ENCODE assay signal across 11 cellular contexts in genomic region chr16:78480588-78480987, GRCh38.
"Had no signal": no experiment of that assay in that cellular context is flagged by ENCODE, and none has a peak within 500 bp of the region (broad histone marks: within the 10 kb centered on the region; RNA-seq: fewer than 3 reads in every experiment).

No MANE protein-coding gene starts in this region.

- H3K4me3 ChIP-seq: GM23248, GM23338, HAP-1 had no signal

- H3K27ac ChIP-seq: GM23248 had no signal

- DNase-seq: GM23248, GOT3, H7, H9, HCEC 1CT, HFFc6 had no signal

- H3K4me1 ChIP-seq: HAP-1 had no signal

- H2AFZ ChIP-seq: GM23248, GM23338 had no signal

- H3K9ac ChIP-seq: GM23248 had no signal

- FAIRE-seq: H1, H54 had no signal

- ATAC-seq: HCT116 had no signal

- H3K36me3 ChIP-seq: HAP-1 had no signal

- H3K9me3 ChIP-seq: HAP-1 had no signal

- H3K4me2 ChIP-seq: GM23338 had no signal
